ENCODE assay signal across 19 cellular contexts in genomic region chr5:109786177-109786576, GRCh38.
"Had no signal": no experiment of that assay in that cellular context is flagged by ENCODE, and none has a peak within 500 bp of the region (broad histone marks: within the 10 kb centered on the region; RNA-seq: fewer than 3 reads in every experiment).

No MANE protein-coding gene starts in this region.

- H3K4me3 ChIP-seq: cardiac muscle cell, esophagus muscularis mucosa, heart right ventricle, left ventricle myocardium inferior, right atrium auricular region, stomach, vagina had no signal

- DNase-seq: activated CD4-positive, alpha-beta T cell treated with anti-CD3 and anti-CD28 coated beads, Interleukin-2, amount 50 U/mL, for 1 hour; amygdala; effector memory CD4-positive, alpha-beta T cell; heart right ventricle; left ventricle myocardium inferior; mammary epithelial cell; occipital lobe; stimulated activated CD4-positive, alpha-beta T cell treated with anti-CD3 and anti-CD28 coated beads, Interleukin-2, amount 100 ng/mL, for 24 hours; stomach; T1000; trophoblast cell had no signal

- H3K27me3 ChIP-seq: cardiac muscle cell, esophagus muscularis mucosa, heart right ventricle, right atrium auricular region, stomach, vagina had no signal

- H3K27me3 Mint-ChIP-seq: activated naive CD8-positive, alpha-beta T cell; dendritic cell treated with granulocyte-macrophage colony-stimulating factor and Interleukin-4, amounts not matched to agents 40 ng/mL and 50 ng/mL, for 4 days; progenitor cell of endocrine pancreas had no signal

- H3K9me3 ChIP-seq: esophagus muscularis mucosa, heart right ventricle, left ventricle myocardium inferior, right atrium auricular region, stomach, vagina had no signal

- H3K27ac ChIP-seq: cardiac muscle cell, esophagus muscularis mucosa, heart right ventricle, left ventricle myocardium inferior, right atrium auricular region, stomach, vagina had no signal

- H3K4me3 Mint-ChIP-seq: activated naive CD8-positive, alpha-beta T cell; dendritic cell treated with granulocyte-macrophage colony-stimulating factor and Interleukin-4, amounts not matched to agents 40 ng/mL and 50 ng/mL, for 4 days had no signal

- H3K27ac Mint-ChIP-seq: activated naive CD8-positive, alpha-beta T cell; dendritic cell treated with granulocyte-macrophage colony-stimulating factor and Interleukin-4, amounts not matched to agents 40 ng/mL and 50 ng/mL, for 4 days; progenitor cell of endocrine pancreas had no signal

- ATAC-seq: heart right ventricle had no signal

- H3K36me3 ChIP-seq: cardiac muscle cell, right atrium auricular region had no signal

- FAIRE-seq: endothelial cell of umbilical vein had no signal

- H3K4me1 ChIP-seq: esophagus muscularis mucosa, heart right ventricle, left ventricle myocardium inferior, right atrium auricular region, stomach, vagina had no signal

- H3K9me3 Mint-ChIP-seq: dendritic cell treated with granulocyte-macrophage colony-stimulating factor and Interleukin-4, amounts not matched to agents 40 ng/mL and 50 ng/mL, for 4 days had no signal
